Comparison of ENCODE assay signal across 1 cellular context in genomic region chr1:207873055-207873890, GRCh38.
TF ChIP-seq lines count a peak whose summit lies in the region.

No MANE protein-coding gene starts in this region.

TF ChIP-seq in K562, 482 proteins besides CTCF, POLR2A, EP300 and RAD21 (continued from another document and continues in another):
- no peak for TF ChIP-seq THRA (IDR thresholded peaks at IDR 0.05)
- no peak for TF ChIP-seq SRSF3 (IDR thresholded peaks at IDR 0.05; ENCODE audit: insufficient read depth, low read length)
- TF ChIP-seq FOXA3 (CRISPR knock-in tag; conservative IDR thresholded peaks at IDR 0.05 in 1 of 2, IDR thresholded peaks at IDR 0.05 in 1 of 2): no peak; a peak in 1 of 4 replicates
- no peak for TF ChIP-seq KLF10 (CRISPR knock-in tag; IDR thresholded peaks at IDR 0.05)
- TF ChIP-seq ZNF76 (CRISPR knock-in tag; IDR thresholded peaks at IDR 0.05; ENCODE audit: borderline replicate concordance): no peak
- TF ChIP-seq CUX1 (CRISPR knock-in tag; IDR thresholded peaks at IDR 0.05): peak; percentile 82; the same call in 1 of the 2 replicates
- TF ChIP-seq MNT (conservative IDR thresholded peaks at IDR 0.05): 0 out of 4 replicates have a peak, but pooled peaks of 1 of the 2 experiments have one; percentile 15
- peak in 1 of 3 experiments; percentile 77; a peak in 2 of 6 replicates for TF ChIP-seq ZBTB11 (CRISPR knock-in tag; IDR thresholded peaks at IDR 0.05)
- no peak for TF ChIP-seq ILF3 (IDR thresholded peaks at IDR 0.05; ENCODE audit: borderline replicate concordance)
- no peak for TF ChIP-seq ZC3H11A (IDR thresholded peaks at IDR 0.05; ENCODE audit: low read depth, low read length)
- TF ChIP-seq ZNF695 (CRISPR knock-in tag; IDR thresholded peaks at IDR 0.05): no peak
- TF ChIP-seq PCBP2 (IDR thresholded peaks at IDR 0.05; ENCODE audit: low read depth, low read length, poor library complexity, severe bottlenecking): no peak
- TF ChIP-seq YBX1 (IDR thresholded peaks at IDR 0.05): no peak
- TF ChIP-seq UBTF (IDR thresholded peaks at IDR 0.05; ENCODE audit: borderline replicate concordance in 1 of 2, low read depth in 2 of 2, low read length in 2 of 2): no peak
- peak; percentile 18; the same call in 1 of the 2 replicates for TF ChIP-seq NFE2 (IDR thresholded peaks at IDR 0.05; ENCODE audit: low read depth)
- no peak for TF ChIP-seq MYC (IDR thresholded peaks at IDR 0.05; ENCODE audit: low read depth, low read length)
- TF ChIP-seq MYC (CRISPR knock-in tag; IDR thresholded peaks at IDR 0.05; ENCODE audit: borderline replicate concordance, low read depth): no peak
- TF ChIP-seq SAFB (IDR thresholded peaks at IDR 0.05; ENCODE audit: borderline replicate concordance, low read depth, low read length): no peak
- TF ChIP-seq KLF1 (tag; IDR thresholded peaks at IDR 0.05): no peak
- no peak for TF ChIP-seq ZNF696 (CRISPR knock-in tag; conservative IDR thresholded peaks at IDR 0.05)
- no peak for TF ChIP-seq PHF21A (IDR thresholded peaks at IDR 0.05; ENCODE audit: borderline replicate concordance, low read depth)
- peak; percentile 69; the same call in 1 of the 2 replicates for TF ChIP-seq GATAD2B (IDR thresholded peaks at IDR 0.05; ENCODE audit: borderline replicate concordance)
- TF ChIP-seq NR0B1 (IDR thresholded peaks at IDR 0.05; ENCODE audit: partially characterized antibody): no peak
- no peak for TF ChIP-seq ZBTB40 (IDR thresholded peaks at IDR 0.05)
- no peak for TF ChIP-seq ZBTB40 (CRISPR knock-in tag; IDR thresholded peaks at IDR 0.05)
- no peak for TF ChIP-seq HMBOX1 (IDR thresholded peaks at IDR 0.05)
